In genomic region chr4:124738994-124739393, GRCh38 we compare ENCODE assay signal across 1 cellular context.
TF ChIP-seq lines count a peak whose summit lies in the region.

No MANE protein-coding gene starts in this region.

TF ChIP-seq in GM23338, 12 proteins besides CTCF, POLR2A, EP300 and RAD21 (continued from another document):
- peak; percentile 100 for TF ChIP-seq ZNF462 (CRISPR knock-in tag; IDR thresholded peaks at IDR 0.05)
